In the genomic region with DNA sequence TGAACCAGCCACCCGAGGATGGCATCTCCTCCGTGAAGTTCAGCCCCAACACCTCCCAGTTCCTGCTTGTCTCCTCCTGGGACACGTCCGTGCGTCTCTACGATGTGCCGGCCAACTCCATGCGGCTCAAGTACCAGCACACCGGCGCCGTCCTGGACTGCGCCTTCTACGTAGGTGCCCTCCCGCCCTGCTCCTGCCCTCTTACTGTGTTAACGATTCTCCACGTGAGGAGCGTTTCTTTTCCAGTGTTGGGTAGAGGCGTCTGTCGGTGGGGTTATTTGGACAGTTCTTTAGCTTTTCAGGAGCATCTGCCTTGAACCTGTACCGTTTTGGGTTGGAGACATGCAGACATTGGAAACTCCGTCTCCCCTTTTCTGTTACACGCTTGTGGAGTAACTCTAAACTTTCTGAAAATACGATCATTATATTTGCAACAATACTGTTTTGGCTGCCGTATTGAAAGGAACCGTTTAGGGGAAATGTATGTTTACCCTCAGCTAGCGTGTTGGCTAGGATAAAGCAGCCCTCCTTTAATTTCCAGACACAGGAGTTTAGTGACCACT, we compare ENCODE assay signal across 9 cellular contexts. TPM values are rescaled to one million over a fixed set of nuclear protein-coding genes. Genes with fewer than 3 reads are reported as not detected.
DNase-seq lines count a peak whose midpoint lies in the region; ATAC-seq, FAIRE-seq and TF ChIP-seq lines count a peak whose summit lies in the region.
"Had no signal": no experiment of that assay in that cellular context is flagged by ENCODE, and none has a peak within 500 bp of the region (broad histone marks: within the 10 kb centered on the region; RNA-seq: fewer than 3 reads in every experiment).

No MANE protein-coding gene starts in this region.

- FAIRE-seq in small intestine (lab: Jason Lieb, UNC), result no peak

- H3K27ac ChIP-seq in CD4-positive, alpha-beta T cell (ENCODE audit: low read depth, low read length), result peak overlapping the region; percentile 71
- H3K27ac ChIP-seq in right cardiac atrium (ENCODE audit: low read length) (peak overlapping the region; percentile 75), small intestine (ENCODE audit: low read depth in 1 of 2, low read length in 1 of 2) (peak overlapping the region; percentile 71 to 93)

- peaks cover 60% of the 10 kb centered on the region for H3K36me3 Mint-ChIP-seq in CD4-positive, alpha-beta T cell (ENCODE audit: low read depth)
- H3K36me3 Mint-ChIP-seq in activated T-cell treated with anti-CD3 and anti-CD28 coated beads, Interleukin-2, amount 50 U/mL, for 72 hours (ENCODE audit: insufficient read depth in 2 of 2), result peaks cover 18 to 46% of the 10 kb centered on the region in 2 donors

- H3K4me1 Mint-ChIP-seq in CD4-positive, alpha-beta T cell (ENCODE audit: low read depth), result peaks cover 82% of the 10 kb centered on the region
- peaks cover 63% of the 10 kb centered on the region for H3K4me1 Mint-ChIP-seq in activated T-cell treated with anti-CD3 and anti-CD28 coated beads, Interleukin-2, amount 50 U/mL, for 72 hours (ENCODE audit: low read depth)

- peaks cover 1 to 3% of the 10 kb centered on the region in 2 donors for H3K36me3 ChIP-seq in small intestine (ENCODE audit: control insufficient read depth in 2 of 2, insufficient read depth in 2 of 2, low read length in 2 of 2)

- H3K4me3 ChIP-seq in right cardiac atrium (ENCODE audit: low read length), result peak overlapping the region; percentile 91
- H3K4me3 ChIP-seq in small intestine (ENCODE audit: low read depth in 1 of 2, low read length in 2 of 2), result peak overlapping the region; percentile 94 to 95

- peak; percentile 3 for ATAC-seq in CD4-positive, alpha-beta T cell (ENCODE audit: poor library complexity)
- peak; percentile 24 for ATAC-seq in GM19438 (IDR thresholded peaks at IDR 0.05; ENCODE audit: low read depth, unreplicated experiment)
- peak; percentile 15 for ATAC-seq in HG03457 (IDR thresholded peaks at IDR 0.05; ENCODE audit: unreplicated experiment)
- ATAC-seq in activated T-cell treated with anti-CD3 and anti-CD28 coated beads, Interleukin-2, amount 50 U/mL, for 72 hours (replicated peaks in 1 of 2), result peak in 1 of 2 donors; percentile 14
- peak; percentile 15 to 31 for ATAC-seq in right cardiac atrium

- H3K27ac Mint-ChIP-seq in CD4-positive, alpha-beta T cell, result peak overlapping the region; percentile 97
- peak overlapping the region; percentile 38 for H3K27ac Mint-ChIP-seq in activated T-cell treated with anti-CD3 and anti-CD28 coated beads, Interleukin-2, amount 50 U/mL, for 72 hours

- no peaks in the 10 kb centered on the region for H3K9me3 Mint-ChIP-seq in CD4-positive, alpha-beta T cell
- H3K9me3 Mint-ChIP-seq in activated T-cell treated with anti-CD3 and anti-CD28 coated beads, Interleukin-2, amount 50 U/mL, for 72 hours, result no peaks in the 10 kb centered on the region

- peak overlapping the region; percentile 100 for H3K4me3 Mint-ChIP-seq in CD4-positive, alpha-beta T cell
- H3K4me3 Mint-ChIP-seq in activated T-cell treated with anti-CD3 and anti-CD28 coated beads, Interleukin-2, amount 50 U/mL, for 72 hours, result peak overlapping the region; percentile 80 to 97

- WGBS in right cardiac atrium, result 8% methylated on average over 26 of the region's 26 CpGs
- WGBS in small intestine, 3 donors, result 3 to 5% (median 5%) methylated on average over 24 to 26 of the region's 26 CpGs

- POLR2A ChIA-PET in CD4-positive, alpha-beta T cell (lab: Charles Lee), result interaction anchor here (0.9 to 4.6 kb wide), 5 partner anchors 15 to 780 kb away, joined by 3 to 80 read pairs (median 9); a partner anchor contains a TSS

- intact Hi-C loops in CD4-positive, alpha-beta T cell (cut with DNase I, micrococcal nuclease), result loop anchor here (1.0 to 10.0 kb wide), 13 partner anchors 86 to 1762 kb away; a partner anchor contains a TSS
- intact Hi-C loops in right cardiac atrium (cut with DNase I), result no loop called here

- H3K4me1 ChIP-seq in right cardiac atrium (ENCODE audit: control insufficient read depth, insufficient read depth, low read length), result peaks cover 5% of the 10 kb centered on the region
- H3K4me1 ChIP-seq in small intestine (ENCODE audit: control insufficient read depth in 2 of 2, insufficient read depth in 1 of 2, low read depth in 1 of 2, low read length in 1 of 2), result peaks cover 6 to 7% of the 10 kb centered on the region in 2 donors

- no peak for DNase-seq in CD4-positive, alpha-beta T cell
- no peak for DNase-seq in activated T-cell treated with anti-CD3 and anti-CD28 coated beads, Interleukin-2, amount 50 U/mL, for 72 hours
- DNase-seq in right cardiac atrium (no peak), small intestine (peak; percentile 52), AG08396 (ENCODE audit: low spot score) (no peak), COR-L47 (lab: John Stamatoyannopoulos, UW) (no peak)

- H3K9me3 ChIP-seq in CD4-positive, alpha-beta T cell (ENCODE audit: control insufficient read depth, low read length), result no peaks in the 10 kb centered on the region
- no peaks in the 10 kb centered on the region for H3K9me3 ChIP-seq in right cardiac atrium (ENCODE audit: control insufficient read depth, low read length)
- H3K9me3 ChIP-seq in small intestine (ENCODE audit: control insufficient read depth, low read depth), result no peaks in the 10 kb centered on the region

- no peak for TF ChIP-seq CTCF in CD4-positive, alpha-beta T cell (IDR thresholded peaks at IDR 0.05)

- CTCF ChIA-PET in CD4-positive, alpha-beta T cell (lab: Charles Lee), result interaction anchor here (2.5 kb wide), 1 partner anchor 22 kb away, joined by 11 read pairs; no protein-coding TSS in a partner anchor

- peaks cover 19% of the 10 kb centered on the region for H3K27me3 Mint-ChIP-seq in CD4-positive, alpha-beta T cell
- no peaks in the 10 kb centered on the region for H3K27me3 Mint-ChIP-seq in activated T-cell treated with anti-CD3 and anti-CD28 coated beads, Interleukin-2, amount 50 U/mL, for 72 hours (ENCODE audit: low read depth)

- peaks cover 16% of the 10 kb centered on the region for H3K27me3 ChIP-seq in CD4-positive, alpha-beta T cell (ENCODE audit: control insufficient read depth, insufficient read depth, low read length)
- no peaks in the 10 kb centered on the region for H3K27me3 ChIP-seq in right cardiac atrium (ENCODE audit: control insufficient read depth, insufficient read depth)
- H3K27me3 ChIP-seq in small intestine (ENCODE audit: control insufficient read depth in 2 of 2, insufficient read depth in 2 of 2, low read length in 2 of 2), result peaks cover 9 to 12% of the 10 kb centered on the region in 2 donors

RNA-seq across cellular contexts. Expression of a gene that starts 0.8 kb away (rescaled TPM):
- 100 to 1,000 TPM; 167 to 178 TPM for total RNA-seq in CD4-positive, alpha-beta T cell
- total RNA-seq in activated T-cell treated with anti-CD3 and anti-CD28 coated beads, Interleukin-2, amount 50 U/mL, for 72 hours, result 100 to 1,000 TPM; 255 TPM
- 10 to 100 TPM; 33.7 to 43.0 (median 37.8) TPM for total RNA-seq in right cardiac atrium
- polyA plus RNA-seq in right cardiac atrium (28.3 TPM), small intestine (10 to 100 TPM; 37.6 to 74.9 (median 52.8) TPM)

RNA-seq across cellular contexts. Expression of a gene that starts 7.1 kb away (rescaled TPM):
- total RNA-seq in CD4-positive, alpha-beta T cell, result not detected
- total RNA-seq in activated T-cell treated with anti-CD3 and anti-CD28 coated beads, Interleukin-2, amount 50 U/mL, for 72 hours, result 1 to 10 TPM in 1 of 2 donors, under 1 TPM in 1; 0.58 to 1.1 TPM
- total RNA-seq in right cardiac atrium, result not detected
- not detected for polyA plus RNA-seq in right cardiac atrium
- polyA plus RNA-seq in small intestine, result under 1 TPM in 1 of 3 donors, not detected in 2; 0.48 TPM
- total RNA-seq: T-helper 2 cell treated with Interferon-gamma antibody and Interleukin-4, amounts not matched to agents 100 ng/mL and 5 ng/mL, for 36 hours had no signal

RNA-seq across cellular contexts. Expression of a gene that starts 19.3 kb away (rescaled TPM):
- under 1 TPM in 1 of 2 experiments, not detected in 1; 0.34 TPM for total RNA-seq in CD4-positive, alpha-beta T cell
- total RNA-seq in activated T-cell treated with anti-CD3 and anti-CD28 coated beads, Interleukin-2, amount 50 U/mL, for 72 hours, result 1 to 10 TPM; 1.2 to 2.0 TPM
- not detected for total RNA-seq in right cardiac atrium
- not detected for polyA plus RNA-seq in right cardiac atrium
- polyA plus RNA-seq in small intestine, result under 1 TPM in 1 of 3 donors, not detected in 2; 0.51 TPM
- total RNA-seq: T-helper 2 cell treated with Interferon-gamma antibody and Interleukin-4, amounts not matched to agents 100 ng/mL and 5 ng/mL, for 36 hours had no signal

Comparison
In these comparisons a context has a peak if more than half of its experiments do, and no peak if none do; other contexts are left out.
1. intact Hi-C loops: an anchor here in CD4-positive, alpha-beta T cell (1.0 to 10.0 kb wide); none called in right cardiac atrium.